In the genomic region with DNA sequence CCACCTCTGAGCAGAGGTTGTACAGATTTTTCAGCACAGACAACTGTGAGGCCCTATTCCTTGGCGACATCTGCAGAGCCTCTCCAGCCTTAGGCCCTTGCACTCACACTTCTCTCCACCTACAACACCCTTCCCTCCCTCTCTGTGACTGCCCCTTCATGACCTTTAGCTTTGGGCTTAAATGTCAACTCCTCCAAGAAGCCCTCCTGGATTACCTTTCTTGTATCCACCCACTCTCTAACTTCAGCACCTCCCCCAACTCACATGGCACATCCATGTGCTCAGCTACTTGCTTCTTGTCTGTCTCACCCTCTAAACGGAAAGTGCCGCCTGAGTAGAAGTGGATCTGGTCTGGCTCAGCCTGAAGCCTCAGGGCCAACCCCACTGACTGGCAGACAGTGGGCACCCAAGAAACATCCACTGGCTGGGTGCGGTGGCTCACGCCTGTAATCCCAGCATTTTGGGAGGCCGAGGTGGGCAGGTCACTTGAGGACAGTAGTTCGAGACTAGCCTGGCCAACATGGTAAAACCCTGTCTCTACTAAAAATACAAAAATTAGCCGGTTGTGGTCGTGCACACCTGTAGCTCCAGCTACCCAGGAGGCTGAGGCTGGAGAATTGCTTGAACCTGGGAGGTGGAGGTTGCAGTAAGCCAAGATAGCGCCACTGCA, we compare ENCODE assay signal across 1 cellular context.
TF ChIP-seq lines count a peak whose summit lies in the region.

No MANE protein-coding gene starts in this region.

TF ChIP-seq in GM23338, 12 proteins besides CTCF, POLR2A, EP300 and RAD21 (continued from another document):
- TF ChIP-seq, protein P1, sequence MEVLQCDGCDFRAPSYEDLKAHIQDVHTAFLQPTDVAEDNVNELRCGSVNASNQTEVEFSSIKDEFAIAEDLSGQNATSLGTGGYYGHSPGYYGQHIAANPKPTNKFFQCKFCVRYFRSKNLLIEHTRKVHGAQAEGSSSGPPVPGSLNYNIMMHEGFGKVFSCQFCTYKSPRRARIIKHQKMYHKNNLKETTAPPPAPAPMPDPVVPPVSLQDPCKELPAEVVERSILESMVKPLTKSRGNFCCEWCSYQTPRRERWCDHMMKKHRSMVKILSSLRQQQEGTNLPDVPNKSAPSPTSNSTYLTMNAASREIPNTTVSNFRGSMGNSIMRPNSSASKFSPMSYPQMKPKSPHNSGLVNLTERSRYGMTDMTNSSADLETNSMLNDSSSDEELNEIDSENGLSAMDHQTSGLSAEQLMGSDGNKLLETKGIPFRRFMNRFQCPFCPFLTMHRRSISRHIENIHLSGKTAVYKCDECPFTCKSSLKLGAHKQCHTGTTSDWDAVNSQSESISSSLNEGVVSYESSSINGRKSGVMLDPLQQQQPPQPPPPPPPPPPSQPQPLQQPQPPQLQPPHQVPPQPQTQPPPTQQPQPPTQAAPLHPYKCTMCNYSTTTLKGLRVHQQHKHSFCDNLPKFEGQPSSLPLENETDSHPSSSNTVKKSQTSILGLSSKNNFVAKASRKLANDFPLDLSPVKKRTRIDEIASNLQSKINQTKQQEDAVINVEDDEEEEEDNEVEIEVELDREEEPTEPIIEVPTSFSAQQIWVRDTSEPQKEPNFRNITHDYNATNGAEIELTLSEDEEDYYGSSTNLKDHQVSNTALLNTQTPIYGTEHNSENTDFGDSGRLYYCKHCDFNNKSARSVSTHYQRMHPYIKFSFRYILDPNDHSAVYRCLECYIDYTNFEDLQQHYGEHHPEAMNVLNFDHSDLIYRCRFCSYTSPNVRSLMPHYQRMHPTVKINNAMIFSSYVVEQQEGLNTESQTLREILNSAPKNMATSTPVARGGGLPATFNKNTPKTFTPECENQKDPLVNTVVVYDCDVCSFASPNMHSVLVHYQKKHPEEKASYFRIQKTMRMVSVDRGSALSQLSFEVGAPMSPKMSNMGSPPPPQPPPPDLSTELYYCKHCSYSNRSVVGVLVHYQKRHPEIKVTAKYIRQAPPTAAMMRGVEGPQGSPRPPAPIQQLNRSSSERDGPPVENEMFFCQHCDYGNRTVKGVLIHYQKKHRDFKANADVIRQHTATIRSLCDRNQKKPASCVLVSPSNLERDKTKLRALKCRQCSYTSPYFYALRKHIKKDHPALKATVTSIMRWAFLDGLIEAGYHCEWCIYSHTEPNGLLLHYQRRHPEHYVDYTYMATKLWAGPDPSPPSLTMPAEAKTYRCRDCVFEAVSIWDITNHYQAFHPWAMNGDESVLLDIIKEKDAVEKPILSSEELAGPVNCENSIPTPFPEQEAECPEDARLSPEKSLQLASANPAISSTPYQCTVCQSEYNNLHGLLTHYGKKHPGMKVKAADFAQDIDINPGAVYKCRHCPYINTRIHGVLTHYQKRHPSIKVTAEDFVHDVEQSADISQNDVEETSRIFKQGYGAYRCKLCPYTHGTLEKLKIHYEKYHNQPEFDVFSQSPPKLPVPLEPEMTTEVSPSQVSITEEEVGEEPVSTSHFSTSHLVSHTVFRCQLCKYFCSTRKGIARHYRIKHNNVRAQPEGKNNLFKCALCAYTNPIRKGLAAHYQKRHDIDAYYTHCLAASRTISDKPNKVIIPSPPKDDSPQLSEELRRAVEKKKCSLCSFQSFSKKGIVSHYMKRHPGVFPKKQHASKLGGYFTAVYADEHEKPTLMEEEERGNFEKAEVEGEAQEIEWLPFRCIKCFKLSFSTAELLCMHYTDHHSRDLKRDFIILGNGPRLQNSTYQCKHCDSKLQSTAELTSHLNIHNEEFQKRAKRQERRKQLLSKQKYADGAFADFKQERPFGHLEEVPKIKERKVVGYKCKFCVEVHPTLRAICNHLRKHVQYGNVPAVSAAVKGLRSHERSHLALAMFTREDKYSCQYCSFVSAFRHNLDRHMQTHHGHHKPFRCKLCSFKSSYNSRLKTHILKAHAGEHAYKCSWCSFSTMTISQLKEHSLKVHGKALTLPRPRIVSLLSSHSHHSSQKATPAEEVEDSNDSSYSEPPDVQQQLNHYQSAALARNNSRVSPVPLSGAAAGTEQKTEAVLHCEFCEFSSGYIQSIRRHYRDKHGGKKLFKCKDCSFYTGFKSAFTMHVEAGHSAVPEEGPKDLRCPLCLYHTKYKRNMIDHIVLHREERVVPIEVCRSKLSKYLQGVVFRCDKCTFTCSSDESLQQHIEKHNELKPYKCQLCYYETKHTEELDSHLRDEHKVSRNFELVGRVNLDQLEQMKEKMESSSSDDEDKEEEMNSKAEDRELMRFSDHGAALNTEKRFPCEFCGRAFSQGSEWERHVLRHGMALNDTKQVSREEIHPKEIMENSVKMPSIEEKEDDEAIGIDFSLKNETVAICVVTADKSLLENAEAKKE (CRISPR knock-in tag; IDR thresholded peaks at IDR 0.05), result no peak
- TF ChIP-seq EZH2 (IDR thresholded peaks at IDR 0.05; ENCODE audit: low read depth, unreplicated experiment), result no peak
- no peak for TF ChIP-seq JUNB (IDR thresholded peaks at IDR 0.05; ENCODE audit: unreplicated experiment)
- TF ChIP-seq STAT1 (IDR thresholded peaks at IDR 0.05; ENCODE audit: unreplicated experiment), result no peak
- TF ChIP-seq, protein P2, sequence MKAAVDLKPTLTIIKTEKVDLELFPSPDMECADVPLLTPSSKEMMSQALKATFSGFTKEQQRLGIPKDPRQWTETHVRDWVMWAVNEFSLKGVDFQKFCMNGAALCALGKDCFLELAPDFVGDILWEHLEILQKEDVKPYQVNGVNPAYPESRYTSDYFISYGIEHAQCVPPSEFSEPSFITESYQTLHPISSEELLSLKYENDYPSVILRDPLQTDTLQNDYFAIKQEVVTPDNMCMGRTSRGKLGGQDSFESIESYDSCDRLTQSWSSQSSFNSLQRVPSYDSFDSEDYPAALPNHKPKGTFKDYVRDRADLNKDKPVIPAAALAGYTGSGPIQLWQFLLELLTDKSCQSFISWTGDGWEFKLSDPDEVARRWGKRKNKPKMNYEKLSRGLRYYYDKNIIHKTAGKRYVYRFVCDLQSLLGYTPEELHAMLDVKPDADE (IDR thresholded peaks at IDR 0.05), result no peak
- no peak for TF ChIP-seq CREB1 (CRISPR knock-in tag; IDR thresholded peaks at IDR 0.05; ENCODE audit: low read depth)
- TF ChIP-seq EZH2phosphoT487 (IDR thresholded peaks at IDR 0.05; ENCODE audit: unreplicated experiment), result no peak
- TF ChIP-seq, protein P3, sequence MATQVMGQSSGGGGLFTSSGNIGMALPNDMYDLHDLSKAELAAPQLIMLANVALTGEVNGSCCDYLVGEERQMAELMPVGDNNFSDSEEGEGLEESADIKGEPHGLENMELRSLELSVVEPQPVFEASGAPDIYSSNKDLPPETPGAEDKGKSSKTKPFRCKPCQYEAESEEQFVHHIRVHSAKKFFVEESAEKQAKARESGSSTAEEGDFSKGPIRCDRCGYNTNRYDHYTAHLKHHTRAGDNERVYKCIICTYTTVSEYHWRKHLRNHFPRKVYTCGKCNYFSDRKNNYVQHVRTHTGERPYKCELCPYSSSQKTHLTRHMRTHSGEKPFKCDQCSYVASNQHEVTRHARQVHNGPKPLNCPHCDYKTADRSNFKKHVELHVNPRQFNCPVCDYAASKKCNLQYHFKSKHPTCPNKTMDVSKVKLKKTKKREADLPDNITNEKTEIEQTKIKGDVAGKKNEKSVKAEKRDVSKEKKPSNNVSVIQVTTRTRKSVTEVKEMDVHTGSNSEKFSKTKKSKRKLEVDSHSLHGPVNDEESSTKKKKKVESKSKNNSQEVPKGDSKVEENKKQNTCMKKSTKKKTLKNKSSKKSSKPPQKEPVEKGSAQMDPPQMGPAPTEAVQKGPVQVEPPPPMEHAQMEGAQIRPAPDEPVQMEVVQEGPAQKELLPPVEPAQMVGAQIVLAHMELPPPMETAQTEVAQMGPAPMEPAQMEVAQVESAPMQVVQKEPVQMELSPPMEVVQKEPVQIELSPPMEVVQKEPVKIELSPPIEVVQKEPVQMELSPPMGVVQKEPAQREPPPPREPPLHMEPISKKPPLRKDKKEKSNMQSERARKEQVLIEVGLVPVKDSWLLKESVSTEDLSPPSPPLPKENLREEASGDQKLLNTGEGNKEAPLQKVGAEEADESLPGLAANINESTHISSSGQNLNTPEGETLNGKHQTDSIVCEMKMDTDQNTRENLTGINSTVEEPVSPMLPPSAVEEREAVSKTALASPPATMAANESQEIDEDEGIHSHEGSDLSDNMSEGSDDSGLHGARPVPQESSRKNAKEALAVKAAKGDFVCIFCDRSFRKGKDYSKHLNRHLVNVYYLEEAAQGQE (IDR thresholded peaks at IDR 0.05; ENCODE audit: unreplicated experiment), result no peak
